ENCODE assay signal across 1 cellular context in the genomic region with DNA sequence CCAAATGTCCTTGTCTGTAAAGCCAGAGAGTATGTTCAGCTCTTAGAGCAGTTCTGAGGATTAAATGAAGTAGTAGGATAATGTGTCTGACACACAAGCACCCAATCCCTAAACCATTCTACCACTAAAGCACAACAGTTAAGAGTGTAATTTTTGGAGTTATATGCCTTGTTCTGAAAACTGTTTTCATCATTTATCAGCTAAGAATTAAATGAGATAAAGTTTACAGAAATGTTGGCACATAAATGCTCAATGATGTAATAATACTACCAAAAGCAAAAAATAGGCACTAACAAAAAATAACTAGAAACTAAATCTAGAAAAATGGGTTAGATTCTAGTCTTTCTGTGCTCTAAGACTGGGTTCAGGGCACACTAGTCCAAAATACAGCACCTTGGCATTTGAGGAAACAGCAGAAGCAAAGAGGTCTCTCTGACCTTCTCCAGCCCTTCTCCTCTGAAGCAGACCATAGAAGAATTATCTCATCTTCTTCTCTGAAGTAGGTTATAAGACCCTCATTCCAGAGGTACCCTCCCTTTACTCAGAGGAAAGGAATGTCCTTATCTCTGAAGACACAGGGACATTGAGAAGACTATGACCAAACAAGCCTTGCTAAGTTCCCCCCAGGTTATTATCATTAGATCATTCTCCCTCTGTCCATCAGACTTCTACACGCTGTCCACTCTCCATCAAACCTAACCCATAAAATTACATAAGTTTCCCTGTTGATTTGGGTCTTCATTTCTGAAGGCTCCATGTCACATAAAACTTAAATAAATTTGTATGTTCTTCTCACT.
TF ChIP-seq lines count a peak whose summit lies in the region.

No MANE protein-coding gene starts in this region.

TF ChIP-seq in K562, 482 proteins besides CTCF, POLR2A, EP300 and RAD21 (continued from another document and continues in another):
- TF ChIP-seq, protein P1, sequence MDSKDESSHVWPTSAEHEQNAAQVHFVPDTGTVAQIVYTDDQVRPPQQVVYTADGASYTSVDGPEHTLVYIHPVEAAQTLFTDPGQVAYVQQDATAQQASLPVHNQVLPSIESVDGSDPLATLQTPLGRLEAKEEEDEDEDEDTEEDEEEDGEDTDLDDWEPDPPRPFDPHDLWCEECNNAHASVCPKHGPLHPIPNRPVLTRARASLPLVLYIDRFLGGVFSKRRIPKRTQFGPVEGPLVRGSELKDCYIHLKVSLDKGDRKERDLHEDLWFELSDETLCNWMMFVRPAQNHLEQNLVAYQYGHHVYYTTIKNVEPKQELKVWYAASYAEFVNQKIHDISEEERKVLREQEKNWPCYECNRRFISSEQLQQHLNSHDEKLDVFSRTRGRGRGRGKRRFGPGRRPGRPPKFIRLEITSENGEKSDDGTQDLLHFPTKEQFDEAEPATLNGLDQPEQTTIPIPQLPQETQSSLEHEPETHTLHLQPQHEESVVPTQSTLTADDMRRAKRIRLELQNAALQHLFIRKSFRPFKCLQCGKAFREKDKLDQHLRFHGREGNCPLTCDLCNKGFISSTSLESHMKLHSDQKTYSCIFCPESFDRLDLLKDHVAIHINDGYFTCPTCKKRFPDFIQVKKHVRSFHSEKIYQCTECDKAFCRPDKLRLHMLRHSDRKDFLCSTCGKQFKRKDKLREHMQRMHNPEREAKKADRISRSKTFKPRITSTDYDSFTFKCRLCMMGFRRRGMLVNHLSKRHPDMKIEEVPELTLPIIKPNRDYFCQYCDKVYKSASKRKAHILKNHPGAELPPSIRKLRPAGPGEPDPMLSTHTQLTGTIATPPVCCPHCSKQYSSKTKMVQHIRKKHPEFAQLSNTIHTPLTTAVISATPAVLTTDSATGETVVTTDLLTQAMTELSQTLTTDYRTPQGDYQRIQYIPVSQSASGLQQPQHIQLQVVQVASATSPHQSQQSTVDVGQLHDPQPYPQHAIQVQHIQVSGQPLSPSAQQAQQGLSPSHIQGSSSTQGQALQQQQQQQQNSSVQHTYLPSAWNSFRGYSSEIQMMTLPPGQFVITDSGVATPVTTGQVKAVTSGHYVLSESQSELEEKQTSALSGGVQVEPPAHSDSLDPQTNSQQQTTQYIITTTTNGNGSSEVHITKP (IDR thresholded peaks at IDR 0.05; ENCODE audit: partially characterized antibody), result peak; percentile 40
- TF ChIP-seq, protein P2, sequence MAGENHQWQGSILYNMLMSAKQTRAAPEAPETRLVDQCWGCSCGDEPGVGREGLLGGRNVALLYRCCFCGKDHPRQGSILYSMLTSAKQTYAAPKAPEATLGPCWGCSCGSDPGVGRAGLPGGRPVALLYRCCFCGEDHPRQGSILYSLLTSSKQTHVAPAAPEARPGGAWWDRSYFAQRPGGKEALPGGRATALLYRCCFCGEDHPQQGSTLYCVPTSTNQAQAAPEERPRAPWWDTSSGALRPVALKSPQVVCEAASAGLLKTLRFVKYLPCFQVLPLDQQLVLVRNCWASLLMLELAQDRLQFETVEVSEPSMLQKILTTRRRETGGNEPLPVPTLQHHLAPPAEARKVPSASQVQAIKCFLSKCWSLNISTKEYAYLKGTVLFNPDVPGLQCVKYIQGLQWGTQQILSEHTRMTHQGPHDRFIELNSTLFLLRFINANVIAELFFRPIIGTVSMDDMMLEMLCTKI (IDR thresholded peaks at IDR 0.05; ENCODE audit: partially characterized antibody), result no peak
- TF ChIP-seq MTF1 (CRISPR knock-in tag; IDR thresholded peaks at IDR 0.05; ENCODE audit: borderline replicate concordance), result no peak
- TF ChIP-seq CC2D1A (IDR thresholded peaks at IDR 0.05), result no peak
- TF ChIP-seq SNIP1 (IDR thresholded peaks at IDR 0.05; ENCODE audit: low read depth), result no peak
- no peak for TF ChIP-seq BACH1 (tag; IDR thresholded peaks at IDR 0.05)
- no peak for TF ChIP-seq CEBPG (CRISPR knock-in tag; IDR thresholded peaks at IDR 0.05)
- peak; percentile 11 to 46; a peak in 1 of 4 replicates for TF ChIP-seq CEBPG (tag; conservative IDR thresholded peaks at IDR 0.05 in 1 of 2, IDR thresholded peaks at IDR 0.05 in 1 of 2)
- no peak for TF ChIP-seq HDAC6 (IDR thresholded peaks at IDR 0.05; ENCODE audit: low read depth, low read length)
- TF ChIP-seq, protein P3, sequence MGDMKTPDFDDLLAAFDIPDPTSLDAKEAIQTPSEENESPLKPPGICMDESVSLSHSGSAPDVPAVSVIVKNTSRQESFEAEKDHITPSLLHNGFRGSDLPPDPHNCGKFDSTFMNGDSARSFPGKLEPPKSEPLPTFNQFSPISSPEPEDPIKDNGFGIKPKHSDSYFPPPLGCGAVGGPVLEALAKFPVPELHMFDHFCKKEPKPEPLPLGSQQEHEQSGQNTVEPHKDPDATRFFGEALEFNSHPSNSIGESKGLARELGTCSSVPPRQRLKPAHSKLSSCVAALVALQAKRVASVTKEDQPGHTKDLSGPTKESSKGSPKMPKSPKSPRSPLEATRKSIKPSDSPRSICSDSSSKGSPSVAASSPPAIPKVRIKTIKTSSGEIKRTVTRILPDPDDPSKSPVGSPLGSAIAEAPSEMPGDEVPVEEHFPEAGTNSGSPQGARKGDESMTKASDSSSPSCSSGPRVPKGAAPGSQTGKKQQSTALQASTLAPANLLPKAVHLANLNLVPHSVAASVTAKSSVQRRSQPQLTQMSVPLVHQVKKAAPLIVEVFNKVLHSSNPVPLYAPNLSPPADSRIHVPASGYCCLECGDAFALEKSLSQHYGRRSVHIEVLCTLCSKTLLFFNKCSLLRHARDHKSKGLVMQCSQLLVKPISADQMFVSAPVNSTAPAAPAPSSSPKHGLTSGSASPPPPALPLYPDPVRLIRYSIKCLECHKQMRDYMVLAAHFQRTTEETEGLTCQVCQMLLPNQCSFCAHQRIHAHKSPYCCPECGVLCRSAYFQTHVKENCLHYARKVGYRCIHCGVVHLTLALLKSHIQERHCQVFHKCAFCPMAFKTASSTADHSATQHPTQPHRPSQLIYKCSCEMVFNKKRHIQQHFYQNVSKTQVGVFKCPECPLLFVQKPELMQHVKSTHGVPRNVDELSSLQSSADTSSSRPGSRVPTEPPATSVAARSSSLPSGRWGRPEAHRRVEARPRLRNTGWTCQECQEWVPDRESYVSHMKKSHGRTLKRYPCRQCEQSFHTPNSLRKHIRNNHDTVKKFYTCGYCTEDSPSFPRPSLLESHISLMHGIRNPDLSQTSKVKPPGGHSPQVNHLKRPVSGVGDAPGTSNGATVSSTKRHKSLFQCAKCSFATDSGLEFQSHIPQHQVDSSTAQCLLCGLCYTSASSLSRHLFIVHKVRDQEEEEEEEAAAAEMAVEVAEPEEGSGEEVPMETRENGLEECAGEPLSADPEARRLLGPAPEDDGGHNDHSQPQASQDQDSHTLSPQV (IDR thresholded peaks at IDR 0.05), result no peak
- peak; percentile 29; the same call in 1 of the 2 replicates for TF ChIP-seq DMBX1 (CRISPR knock-in tag; IDR thresholded peaks at IDR 0.05; ENCODE audit: borderline replicate concordance)
- TF ChIP-seq GATAD2B (IDR thresholded peaks at IDR 0.05; ENCODE audit: borderline replicate concordance), result no peak
- TF ChIP-seq SMARCC2 (IDR thresholded peaks at IDR 0.05; ENCODE audit: low read depth), result 0 out of 2 replicates have a peak, but pooled peaks have one; percentile 49
- no peak for TF ChIP-seq SMAD3 (CRISPR knock-in tag; conservative IDR thresholded peaks at IDR 0.05)
- TF ChIP-seq ETV1 (tag; conservative IDR thresholded peaks at IDR 0.05; ENCODE audit: low read depth), result no peak
- TF ChIP-seq, protein P4, sequence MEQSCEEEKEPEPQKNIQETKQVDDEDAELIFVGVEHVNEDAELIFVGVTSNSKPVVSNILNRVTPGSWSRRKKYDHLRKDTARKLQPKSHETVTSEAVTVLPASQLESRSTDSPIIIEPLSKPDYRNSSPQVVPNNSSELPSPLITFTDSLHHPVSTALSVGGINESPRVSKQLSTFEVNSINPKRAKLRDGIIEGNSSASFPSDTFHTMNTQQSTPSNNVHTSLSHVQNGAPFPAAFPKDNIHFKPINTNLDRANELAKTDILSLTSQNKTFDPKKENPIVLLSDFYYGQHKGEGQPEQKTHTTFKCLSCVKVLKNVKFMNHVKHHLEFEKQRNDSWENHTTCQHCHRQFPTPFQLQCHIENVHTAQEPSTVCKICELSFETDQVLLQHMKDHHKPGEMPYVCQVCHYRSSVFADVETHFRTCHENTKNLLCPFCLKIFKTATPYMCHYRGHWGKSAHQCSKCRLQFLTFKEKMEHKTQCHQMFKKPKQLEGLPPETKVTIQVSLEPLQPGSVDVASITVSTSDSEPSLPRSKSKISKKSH (CRISPR knock-in tag; IDR thresholded peaks at IDR 0.05), result no peak
- no peak for TF ChIP-seq GATAD2A (IDR thresholded peaks at IDR 0.05)
- no peak for TF ChIP-seq COPS2 (conservative IDR thresholded peaks at IDR 0.05)
- TF ChIP-seq, protein P5, sequence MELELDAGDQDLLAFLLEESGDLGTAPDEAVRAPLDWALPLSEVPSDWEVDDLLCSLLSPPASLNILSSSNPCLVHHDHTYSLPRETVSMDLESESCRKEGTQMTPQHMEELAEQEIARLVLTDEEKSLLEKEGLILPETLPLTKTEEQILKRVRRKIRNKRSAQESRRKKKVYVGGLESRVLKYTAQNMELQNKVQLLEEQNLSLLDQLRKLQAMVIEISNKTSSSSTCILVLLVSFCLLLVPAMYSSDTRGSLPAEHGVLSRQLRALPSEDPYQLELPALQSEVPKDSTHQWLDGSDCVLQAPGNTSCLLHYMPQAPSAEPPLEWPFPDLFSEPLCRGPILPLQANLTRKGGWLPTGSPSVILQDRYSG (tag; conservative IDR thresholded peaks at IDR 0.05; ENCODE audit: low read depth), result no peak
- TF ChIP-seq RCOR1 (IDR thresholded peaks at IDR 0.05; ENCODE audit: borderline replicate concordance in 1 of 2, low read depth in 2 of 2, low read length in 2 of 2), result no peak
- TF ChIP-seq KDM1A (IDR thresholded peaks at IDR 0.05), result peak; percentile 48 to 52
- TF ChIP-seq, protein P6, sequence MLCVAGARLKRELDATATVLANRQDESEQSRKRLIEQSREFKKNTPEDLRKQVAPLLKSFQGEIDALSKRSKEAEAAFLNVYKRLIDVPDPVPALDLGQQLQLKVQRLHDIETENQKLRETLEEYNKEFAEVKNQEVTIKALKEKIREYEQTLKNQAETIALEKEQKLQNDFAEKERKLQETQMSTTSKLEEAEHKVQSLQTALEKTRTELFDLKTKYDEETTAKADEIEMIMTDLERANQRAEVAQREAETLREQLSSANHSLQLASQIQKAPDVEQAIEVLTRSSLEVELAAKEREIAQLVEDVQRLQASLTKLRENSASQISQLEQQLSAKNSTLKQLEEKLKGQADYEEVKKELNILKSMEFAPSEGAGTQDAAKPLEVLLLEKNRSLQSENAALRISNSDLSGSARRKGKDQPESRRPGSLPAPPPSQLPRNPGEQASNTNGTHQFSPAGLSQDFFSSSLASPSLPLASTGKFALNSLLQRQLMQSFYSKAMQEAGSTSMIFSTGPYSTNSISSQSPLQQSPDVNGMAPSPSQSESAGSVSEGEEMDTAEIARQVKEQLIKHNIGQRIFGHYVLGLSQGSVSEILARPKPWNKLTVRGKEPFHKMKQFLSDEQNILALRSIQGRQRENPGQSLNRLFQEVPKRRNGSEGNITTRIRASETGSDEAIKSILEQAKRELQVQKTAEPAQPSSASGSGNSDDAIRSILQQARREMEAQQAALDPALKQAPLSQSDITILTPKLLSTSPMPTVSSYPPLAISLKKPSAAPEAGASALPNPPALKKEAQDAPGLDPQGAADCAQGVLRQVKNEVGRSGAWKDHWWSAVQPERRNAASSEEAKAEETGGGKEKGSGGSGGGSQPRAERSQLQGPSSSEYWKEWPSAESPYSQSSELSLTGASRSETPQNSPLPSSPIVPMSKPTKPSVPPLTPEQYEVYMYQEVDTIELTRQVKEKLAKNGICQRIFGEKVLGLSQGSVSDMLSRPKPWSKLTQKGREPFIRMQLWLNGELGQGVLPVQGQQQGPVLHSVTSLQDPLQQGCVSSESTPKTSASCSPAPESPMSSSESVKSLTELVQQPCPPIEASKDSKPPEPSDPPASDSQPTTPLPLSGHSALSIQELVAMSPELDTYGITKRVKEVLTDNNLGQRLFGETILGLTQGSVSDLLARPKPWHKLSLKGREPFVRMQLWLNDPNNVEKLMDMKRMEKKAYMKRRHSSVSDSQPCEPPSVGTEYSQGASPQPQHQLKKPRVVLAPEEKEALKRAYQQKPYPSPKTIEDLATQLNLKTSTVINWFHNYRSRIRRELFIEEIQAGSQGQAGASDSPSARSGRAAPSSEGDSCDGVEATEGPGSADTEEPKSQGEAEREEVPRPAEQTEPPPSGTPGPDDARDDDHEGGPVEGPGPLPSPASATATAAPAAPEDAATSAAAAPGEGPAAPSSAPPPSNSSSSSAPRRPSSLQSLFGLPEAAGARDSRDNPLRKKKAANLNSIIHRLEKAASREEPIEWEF (CRISPR knock-in tag; IDR thresholded peaks at IDR 0.05), result no peak
- no peak for TF ChIP-seq ZNF232 (CRISPR knock-in tag; IDR thresholded peaks at IDR 0.05)
- no peak for TF ChIP-seq HNRNPH1 (optimal IDR thresholded peaks at IDR 0.05; ENCODE audit: low read depth, low read length)
- peak; percentile 66 for TF ChIP-seq TCF3 (CRISPR knock-in tag; IDR thresholded peaks at IDR 0.05)
- TF ChIP-seq EHMT2 (IDR thresholded peaks at IDR 0.05), result 0 out of 2 replicates have a peak, but pooled peaks have one; percentile 29
- no peak for TF ChIP-seq NFIX (CRISPR knock-in tag; IDR thresholded peaks at IDR 0.05; ENCODE audit: low read depth)
- TF ChIP-seq, protein P7, sequence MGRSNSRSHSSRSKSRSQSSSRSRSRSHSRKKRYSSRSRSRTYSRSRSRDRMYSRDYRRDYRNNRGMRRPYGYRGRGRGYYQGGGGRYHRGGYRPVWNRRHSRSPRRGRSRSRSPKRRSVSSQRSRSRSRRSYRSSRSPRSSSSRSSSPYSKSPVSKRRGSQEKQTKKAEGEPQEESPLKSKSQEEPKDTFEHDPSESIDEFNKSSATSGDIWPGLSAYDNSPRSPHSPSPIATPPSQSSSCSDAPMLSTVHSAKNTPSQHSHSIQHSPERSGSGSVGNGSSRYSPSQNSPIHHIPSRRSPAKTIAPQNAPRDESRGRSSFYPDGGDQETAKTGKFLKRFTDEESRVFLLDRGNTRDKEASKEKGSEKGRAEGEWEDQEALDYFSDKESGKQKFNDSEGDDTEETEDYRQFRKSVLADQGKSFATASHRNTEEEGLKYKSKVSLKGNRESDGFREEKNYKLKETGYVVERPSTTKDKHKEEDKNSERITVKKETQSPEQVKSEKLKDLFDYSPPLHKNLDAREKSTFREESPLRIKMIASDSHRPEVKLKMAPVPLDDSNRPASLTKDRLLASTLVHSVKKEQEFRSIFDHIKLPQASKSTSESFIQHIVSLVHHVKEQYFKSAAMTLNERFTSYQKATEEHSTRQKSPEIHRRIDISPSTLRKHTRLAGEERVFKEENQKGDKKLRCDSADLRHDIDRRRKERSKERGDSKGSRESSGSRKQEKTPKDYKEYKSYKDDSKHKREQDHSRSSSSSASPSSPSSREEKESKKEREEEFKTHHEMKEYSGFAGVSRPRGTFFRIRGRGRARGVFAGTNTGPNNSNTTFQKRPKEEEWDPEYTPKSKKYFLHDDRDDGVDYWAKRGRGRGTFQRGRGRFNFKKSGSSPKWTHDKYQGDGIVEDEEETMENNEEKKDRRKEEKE (IDR thresholded peaks at IDR 0.05; ENCODE audit: borderline replicate concordance in 1 of 2, control insufficient read depth in 1 of 2, low read depth in 2 of 2, low read length in 1 of 2), result no peak
- TF ChIP-seq, protein P8, sequence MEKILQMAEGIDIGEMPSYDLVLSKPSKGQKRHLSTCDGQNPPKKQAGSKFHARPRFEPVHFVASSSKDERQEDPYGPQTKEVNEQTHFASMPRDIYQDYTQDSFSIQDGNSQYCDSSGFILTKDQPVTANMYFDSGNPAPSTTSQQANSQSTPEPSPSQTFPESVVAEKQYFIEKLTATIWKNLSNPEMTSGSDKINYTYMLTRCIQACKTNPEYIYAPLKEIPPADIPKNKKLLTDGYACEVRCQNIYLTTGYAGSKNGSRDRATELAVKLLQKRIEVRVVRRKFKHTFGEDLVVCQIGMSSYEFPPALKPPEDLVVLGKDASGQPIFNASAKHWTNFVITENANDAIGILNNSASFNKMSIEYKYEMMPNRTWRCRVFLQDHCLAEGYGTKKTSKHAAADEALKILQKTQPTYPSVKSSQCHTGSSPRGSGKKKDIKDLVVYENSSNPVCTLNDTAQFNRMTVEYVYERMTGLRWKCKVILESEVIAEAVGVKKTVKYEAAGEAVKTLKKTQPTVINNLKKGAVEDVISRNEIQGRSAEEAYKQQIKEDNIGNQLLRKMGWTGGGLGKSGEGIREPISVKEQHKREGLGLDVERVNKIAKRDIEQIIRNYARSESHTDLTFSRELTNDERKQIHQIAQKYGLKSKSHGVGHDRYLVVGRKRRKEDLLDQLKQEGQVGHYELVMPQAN (IDR thresholded peaks at IDR 0.05; ENCODE audit: borderline replicate concordance), result no peak
